1 cellular context compared by ENCODE assay signal in the genomic region with DNA sequence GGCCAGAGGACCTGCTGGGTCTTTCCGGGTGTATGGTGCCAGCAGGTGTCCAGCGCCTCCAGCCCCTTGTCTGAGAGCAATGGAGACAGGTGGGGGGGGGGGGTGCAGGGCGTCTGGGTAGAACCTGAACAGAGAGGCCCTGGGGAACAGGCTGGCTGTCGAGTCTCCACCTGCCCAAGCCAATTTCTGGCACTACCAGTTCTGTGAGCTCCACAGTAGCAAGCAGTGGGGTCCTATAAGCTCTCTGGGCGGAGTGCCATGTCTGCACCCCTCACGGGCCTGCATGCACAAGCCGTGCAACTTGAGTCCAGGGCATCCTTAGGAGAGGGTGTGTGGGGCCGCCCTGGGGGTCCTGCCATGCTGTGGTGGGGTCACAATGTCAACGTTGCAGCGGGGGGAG.
TF ChIP-seq lines count a peak whose summit lies in the region.

No MANE protein-coding gene starts in this region.

TF ChIP-seq in HepG2, 621 proteins besides CTCF, POLR2A, EP300 and RAD21:
- no peak for TF ChIP-seq ZSCAN9 (CRISPR knock-in tag; IDR thresholded peaks at IDR 0.05; ENCODE audit: borderline replicate concordance)
- TF ChIP-seq EZH2 (conservative IDR thresholded peaks at IDR 0.05; ENCODE audit: low read depth, low read length) = no peak
- no peak for TF ChIP-seq MTF1 (CRISPR knock-in tag; IDR thresholded peaks at IDR 0.05)
- no peak for TF ChIP-seq NR2F2 (IDR thresholded peaks at IDR 0.05; ENCODE audit: borderline replicate concordance, low read depth)
- TF ChIP-seq ZFP91 (CRISPR knock-in tag; IDR thresholded peaks at IDR 0.05; ENCODE audit: borderline replicate concordance) = no peak
- TF ChIP-seq NFRKB (IDR thresholded peaks at IDR 0.05) = no peak
- TF ChIP-seq TMF1 (CRISPR knock-in tag; IDR thresholded peaks at IDR 0.05; ENCODE audit: low read depth) = no peak
- TF ChIP-seq ATF7 (IDR thresholded peaks at IDR 0.05) = no peak
- TF ChIP-seq ATF7 (CRISPR knock-in tag; IDR thresholded peaks at IDR 0.05) = no peak
